In genomic region chr22:45966320-45966891, GRCh38 we compare ENCODE assay signal across 15 cellular contexts. TPM values are rescaled to one million over a fixed set of nuclear protein-coding genes. Genes with fewer than 3 reads are reported as not detected.
DNase-seq lines count a peak whose midpoint lies in the region; ATAC-seq lines count a peak whose summit lies in the region.
"Had no signal": no experiment of that assay in that cellular context is flagged by ENCODE, and none has a peak within 500 bp of the region (broad histone marks: within the 10 kb centered on the region; RNA-seq: fewer than 3 reads in every experiment).

No MANE protein-coding gene starts in this region.

- CTCF ChIA-PET in naive thymus-derived CD4-positive, alpha-beta T cell (lab: Charles Lee): no interaction called here

- intact Hi-C loops in naive thymus-derived CD4-positive, alpha-beta T cell (cut with micrococcal nuclease): no loop called here

- no peak overlapping the region for H3K4me3 ChIP-seq in naive thymus-derived CD4-positive, alpha-beta T cell (ENCODE audit: low read length)
- H3K4me3 ChIP-seq: left ventricle myocardium inferior, skin epidermis, tibial artery had no signal

- no peak overlapping the region for H3K27ac ChIP-seq in naive thymus-derived CD4-positive, alpha-beta T cell (ENCODE audit: low read depth, low read length)
- H3K27ac ChIP-seq: left ventricle myocardium inferior, skin epidermis, tibial artery had no signal

- H3K27ac Mint-ChIP-seq in naive thymus-derived CD4-positive, alpha-beta T cell: no peak overlapping the region
- no peak overlapping the region for H3K27ac Mint-ChIP-seq in T-helper 2 cell treated with Interferon-gamma antibody and Interleukin-4, amounts not matched to agents 5 μg/mL and 100 μg/mL, for 36 hours
- H3K27ac Mint-ChIP-seq: activated T-cell treated with anti-CD3 and anti-CD28 coated beads, Interleukin-2, amount 50 U/mL, for 72 hours had no signal

- POLR2A ChIA-PET in naive thymus-derived CD4-positive, alpha-beta T cell (lab: Charles Lee): no interaction called here

- DNase-seq in DMS53 treated with DMSO at 0.1 percent for 48 hours (lab: John Stamatoyannopoulos, UW; ENCODE audit: unreplicated experiment): peak; percentile 52
- peak; percentile 11 to 16 for DNase-seq in Kasumi-1 (lab: John Stamatoyannopoulos, UW)
- peak; percentile 80 for DNase-seq in NCI-H345 (lab: John Stamatoyannopoulos, UW)
- DNase-seq in germinal center (ENCODE audit: low spot score): peak; percentile 33
- no peak for DNase-seq in naive thymus-derived CD4-positive, alpha-beta T cell
- no peak for DNase-seq in activated naive CD4-positive, alpha-beta T cell treated with anti-CD3 and anti-CD28 coated beads, Interleukin-2, amount 50 U/mL, for 16 hours
- DNase-seq in GM03348 (ENCODE audit: low spot score): no peak
- DNase-seq in T-helper 2 cell treated with Interferon-gamma antibody and Interleukin-4, amounts not matched to agents 5 μg/mL and 100 μg/mL, for 36 hours (ENCODE audit: low spot score): no peak
- DNase-seq: activated T-cell treated with anti-CD3 and anti-CD28 coated beads, Interleukin-2, amount 50 U/mL, for 72 hours; Caco-2; glutamatergic neuron; left ventricle myocardium inferior; tibial artery had no signal

- no peaks in the 10 kb centered on the region for H3K36me3 Mint-ChIP-seq in naive thymus-derived CD4-positive, alpha-beta T cell
- H3K36me3 Mint-ChIP-seq in T-helper 2 cell treated with Interferon-gamma antibody and Interleukin-4, amounts not matched to agents 5 μg/mL and 100 μg/mL, for 36 hours (ENCODE audit: low read depth): no peaks in the 10 kb centered on the region
- H3K36me3 Mint-ChIP-seq: brain had no signal

- H3K27me3 ChIP-seq in naive thymus-derived CD4-positive, alpha-beta T cell (ENCODE audit: control insufficient read depth in 2 of 2, insufficient read depth in 2 of 2, low read length in 2 of 2): peaks cover 0 to 2% of the 10 kb centered on the region in 2 donors

- H3K4me1 ChIP-seq in naive thymus-derived CD4-positive, alpha-beta T cell (ENCODE audit: control insufficient read depth in 2 of 2, insufficient read depth in 2 of 2, low read length in 2 of 2): no peaks in the 10 kb centered on the region
- H3K4me1 ChIP-seq: Caco-2 had no signal

- H3K9me3 Mint-ChIP-seq in naive thymus-derived CD4-positive, alpha-beta T cell: no peaks in the 10 kb centered on the region
- no peaks in the 10 kb centered on the region for H3K9me3 Mint-ChIP-seq in T-helper 2 cell treated with Interferon-gamma antibody and Interleukin-4, amounts not matched to agents 5 μg/mL and 100 μg/mL, for 36 hours
- H3K9me3 Mint-ChIP-seq: activated T-cell treated with anti-CD3 and anti-CD28 coated beads, Interleukin-2, amount 50 U/mL, for 72 hours had no signal

- no peak overlapping the region for H3K4me3 Mint-ChIP-seq in naive thymus-derived CD4-positive, alpha-beta T cell
- no peak overlapping the region for H3K4me3 Mint-ChIP-seq in T-helper 2 cell treated with Interferon-gamma antibody and Interleukin-4, amounts not matched to agents 5 μg/mL and 100 μg/mL, for 36 hours
- H3K4me3 Mint-ChIP-seq: activated T-cell treated with anti-CD3 and anti-CD28 coated beads, Interleukin-2, amount 50 U/mL, for 72 hours; brain had no signal

- ATAC-seq in naive thymus-derived CD4-positive, alpha-beta T cell: no peak
- ATAC-seq: activated T-cell treated with anti-CD3 and anti-CD28 coated beads, Interleukin-2, amount 50 U/mL, for 72 hours had no signal

- peaks cover 0 to 4% (median 0%) of the 10 kb centered on the region in 7 donors for H3K4me1 Mint-ChIP-seq in naive thymus-derived CD4-positive, alpha-beta T cell
- H3K4me1 Mint-ChIP-seq in T-helper 2 cell treated with Interferon-gamma antibody and Interleukin-4, amounts not matched to agents 5 μg/mL and 100 μg/mL, for 36 hours (ENCODE audit: low read depth): no peaks in the 10 kb centered on the region

- H3K9me3 ChIP-seq in naive thymus-derived CD4-positive, alpha-beta T cell (ENCODE audit: control insufficient read depth in 2 of 3, low read length in 3 of 3): no peaks in the 10 kb centered on the region
- H3K9me3 ChIP-seq: Caco-2, left ventricle myocardium inferior, tibial artery had no signal

- no peaks in the 10 kb centered on the region for H3K36me3 ChIP-seq in naive thymus-derived CD4-positive, alpha-beta T cell (ENCODE audit: control insufficient read depth in 2 of 3, insufficient read depth in 3 of 3, low read length in 3 of 3)
- H3K36me3 ChIP-seq: left ventricle myocardium inferior, tibial artery had no signal

- H3K27me3 Mint-ChIP-seq in naive thymus-derived CD4-positive, alpha-beta T cell: peaks cover 19 to 48% (median 32%) of the 10 kb centered on the region in 5 donors
- peaks cover 24% of the 10 kb centered on the region for H3K27me3 Mint-ChIP-seq in T-helper 2 cell treated with Interferon-gamma antibody and Interleukin-4, amounts not matched to agents 5 μg/mL and 100 μg/mL, for 36 hours (ENCODE audit: low read depth)

RNA-seq across cellular contexts. Expression of gene WNT7B, which starts 10.6 kb away (rescaled TPM):
- total RNA-seq in naive thymus-derived CD4-positive, alpha-beta T cell: not detected
- polyA plus RNA-seq in naive thymus-derived CD4-positive, alpha-beta T cell: not detected
- total RNA-seq: activated T-cell treated with anti-CD3 and anti-CD28 coated beads, Interleukin-2, amount 50 U/mL, for 72 hours; left ventricle myocardium inferior had no signal

Comparison
In these comparisons a context has a peak if more than half of its experiments do, and no peak if none do; other contexts are left out.
1. DNase-seq: peak in DMS53 treated with DMSO at 0.1 percent for 48 hours (single experiment), Kasumi-1 (2 of 2), NCI-H345 (single experiment) and germinal center (single experiment); none in naive thymus-derived CD4-positive, alpha-beta T cell (0 of 9), activated naive CD4-positive, alpha-beta T cell treated with anti-CD3 and anti-CD28 coated beads, Interleukin-2, amount 50 U/mL, for 16 hours (single experiment), GM03348 (single experiment) and T-helper 2 cell treated with Interferon-gamma antibody and Interleukin-4, amounts not matched to agents 5 μg/mL and 100 μg/mL, for 36 hours (single experiment).